ENCODE assay signal across 2 cellular contexts in genomic region chr1:6070450-6070974, GRCh38.
TF ChIP-seq lines count a peak whose summit lies in the region.

No MANE protein-coding gene starts in this region.

TF ChIP-seq in HepG2, 621 proteins besides CTCF, POLR2A, EP300 and RAD21:
- TF ChIP-seq ZNF382 (CRISPR knock-in tag; IDR thresholded peaks at IDR 0.05; ENCODE audit: borderline replicate concordance) (no peak), ZFP37 (CRISPR knock-in tag; IDR thresholded peaks at IDR 0.05; ENCODE audit: borderline replicate concordance) (no peak), AHDC1 (CRISPR knock-in tag; IDR thresholded peaks at IDR 0.05; ENCODE audit: borderline replicate concordance) (no peak), ZNF629 (CRISPR knock-in tag; conservative IDR thresholded peaks at IDR 0.05) (peak; percentile 84)
TF ChIP-seq in HepG2: peak in this region for 1.

TF ChIP-seq in endothelial cell of umbilical vein, 7 proteins besides CTCF, POLR2A, EP300 and RAD21:
- TF ChIP-seq FOS (IDR thresholded peaks at IDR 0.05; ENCODE audit: borderline replicate concordance, insufficient read depth, low read length) = peak; percentile 69
- TF ChIP-seq, protein P1, sequence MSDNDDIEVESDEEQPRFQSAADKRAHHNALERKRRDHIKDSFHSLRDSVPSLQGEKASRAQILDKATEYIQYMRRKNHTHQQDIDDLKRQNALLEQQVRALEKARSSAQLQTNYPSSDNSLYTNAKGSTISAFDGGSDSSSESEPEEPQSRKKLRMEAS (IDR thresholded peaks at IDR 0.05; ENCODE audit: insufficient read depth, insufficient read length) = no peak
